ENCODE assay signal across 1 cellular context in the genomic region with DNA sequence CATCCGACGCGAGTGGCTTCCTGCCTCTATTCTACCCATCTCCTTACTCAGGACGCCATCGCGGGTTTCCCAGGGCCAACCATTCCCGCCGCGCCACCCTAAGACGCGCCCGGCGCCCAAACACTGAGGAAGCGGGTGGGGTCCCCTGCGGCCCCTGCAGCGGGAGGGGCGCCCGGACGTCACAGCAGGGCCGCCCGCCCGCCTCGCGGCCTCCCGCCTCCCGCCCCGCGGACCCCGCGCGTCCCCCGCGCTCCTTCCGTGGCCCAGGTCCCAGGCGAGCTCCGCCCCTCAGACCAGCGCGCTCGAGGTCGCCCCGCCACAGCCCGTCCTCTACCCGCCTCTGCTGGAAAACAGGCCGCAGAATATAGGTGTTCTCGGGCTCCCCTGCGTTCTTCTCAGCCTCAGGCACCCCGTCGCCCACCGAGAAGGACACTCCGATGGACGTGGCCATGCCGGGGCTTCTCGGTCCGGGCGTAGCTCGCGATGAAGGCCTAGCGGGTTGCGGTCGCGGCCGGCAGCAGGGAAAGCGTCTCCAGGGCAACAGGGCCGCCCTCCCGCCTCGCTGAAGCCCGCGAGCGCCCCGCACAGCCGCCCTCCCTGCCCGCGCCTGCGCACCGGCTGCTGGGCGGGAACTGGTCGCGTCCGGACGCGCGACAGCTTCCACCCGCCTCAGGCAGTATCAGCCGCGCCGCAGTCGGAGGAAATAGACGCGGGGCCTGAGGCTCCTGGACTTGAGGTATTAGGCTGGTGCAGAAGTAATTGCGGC.
TF ChIP-seq lines count a peak whose summit lies in the region.

A gene (minus strand): TSS at position 539 of the 766 bp plus-strand sequence. CDS start 88 bp downstream, at position 451.

TF ChIP-seq in K562, 482 proteins besides CTCF, POLR2A, EP300 and RAD21 (continued from another document and continues in another):
- TF ChIP-seq, protein P1, sequence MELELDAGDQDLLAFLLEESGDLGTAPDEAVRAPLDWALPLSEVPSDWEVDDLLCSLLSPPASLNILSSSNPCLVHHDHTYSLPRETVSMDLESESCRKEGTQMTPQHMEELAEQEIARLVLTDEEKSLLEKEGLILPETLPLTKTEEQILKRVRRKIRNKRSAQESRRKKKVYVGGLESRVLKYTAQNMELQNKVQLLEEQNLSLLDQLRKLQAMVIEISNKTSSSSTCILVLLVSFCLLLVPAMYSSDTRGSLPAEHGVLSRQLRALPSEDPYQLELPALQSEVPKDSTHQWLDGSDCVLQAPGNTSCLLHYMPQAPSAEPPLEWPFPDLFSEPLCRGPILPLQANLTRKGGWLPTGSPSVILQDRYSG (tag; conservative IDR thresholded peaks at IDR 0.05; ENCODE audit: low read depth) = no peak
- TF ChIP-seq, protein P2, sequence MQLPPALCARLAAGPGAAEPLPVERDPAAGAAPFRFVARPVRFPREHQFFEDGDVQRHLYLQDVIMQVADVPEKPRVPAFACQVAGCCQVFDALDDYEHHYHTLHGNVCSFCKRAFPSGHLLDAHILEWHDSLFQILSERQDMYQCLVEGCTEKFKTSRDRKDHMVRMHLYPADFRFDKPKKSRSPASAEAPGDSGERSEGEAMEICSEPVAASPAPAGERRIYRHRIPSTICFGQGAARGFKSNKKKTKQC (CRISPR knock-in tag; IDR thresholded peaks at IDR 0.05) = peak; percentile 67; the same call in 1 of the 2 replicates
- TF ChIP-seq, protein P3, sequence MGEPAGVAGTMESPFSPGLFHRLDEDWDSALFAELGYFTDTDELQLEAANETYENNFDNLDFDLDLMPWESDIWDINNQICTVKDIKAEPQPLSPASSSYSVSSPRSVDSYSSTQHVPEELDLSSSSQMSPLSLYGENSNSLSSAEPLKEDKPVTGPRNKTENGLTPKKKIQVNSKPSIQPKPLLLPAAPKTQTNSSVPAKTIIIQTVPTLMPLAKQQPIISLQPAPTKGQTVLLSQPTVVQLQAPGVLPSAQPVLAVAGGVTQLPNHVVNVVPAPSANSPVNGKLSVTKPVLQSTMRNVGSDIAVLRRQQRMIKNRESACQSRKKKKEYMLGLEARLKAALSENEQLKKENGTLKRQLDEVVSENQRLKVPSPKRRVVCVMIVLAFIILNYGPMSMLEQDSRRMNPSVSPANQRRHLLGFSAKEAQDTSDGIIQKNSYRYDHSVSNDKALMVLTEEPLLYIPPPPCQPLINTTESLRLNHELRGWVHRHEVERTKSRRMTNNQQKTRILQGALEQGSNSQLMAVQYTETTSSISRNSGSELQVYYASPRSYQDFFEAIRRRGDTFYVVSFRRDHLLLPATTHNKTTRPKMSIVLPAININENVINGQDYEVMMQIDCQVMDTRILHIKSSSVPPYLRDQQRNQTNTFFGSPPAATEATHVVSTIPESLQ (CRISPR knock-in tag; IDR thresholded peaks at IDR 0.05) = peak; percentile 93; the same call in 1 of the 2 replicates
- TF ChIP-seq NFRKB (IDR thresholded peaks at IDR 0.05; ENCODE audit: low read depth) = no peak
- TF ChIP-seq BRD9 (IDR thresholded peaks at IDR 0.05; ENCODE audit: low read depth, partially characterized antibody) = no peak
- no peak for TF ChIP-seq CHD4 (IDR thresholded peaks at IDR 0.05; ENCODE audit: insufficient read depth, insufficient replicate concordance, low read depth, low read length, poor library complexity, severe bottlenecking)
- TF ChIP-seq IFI16 (CRISPR knock-in tag; IDR thresholded peaks at IDR 0.05) = no peak
- TF ChIP-seq DIDO1 (tag; IDR thresholded peaks at IDR 0.05; ENCODE audit: low read depth) = 0 out of 2 replicates have a peak, but pooled peaks have one; percentile 31
- no peak for TF ChIP-seq SNIP1 (IDR thresholded peaks at IDR 0.05; ENCODE audit: low read depth)
- no peak for TF ChIP-seq NFATC3 (IDR thresholded peaks at IDR 0.05)
- TF ChIP-seq ZNF41 (CRISPR knock-in tag; conservative IDR thresholded peaks at IDR 0.05) = no peak
- TF ChIP-seq, protein P4, sequence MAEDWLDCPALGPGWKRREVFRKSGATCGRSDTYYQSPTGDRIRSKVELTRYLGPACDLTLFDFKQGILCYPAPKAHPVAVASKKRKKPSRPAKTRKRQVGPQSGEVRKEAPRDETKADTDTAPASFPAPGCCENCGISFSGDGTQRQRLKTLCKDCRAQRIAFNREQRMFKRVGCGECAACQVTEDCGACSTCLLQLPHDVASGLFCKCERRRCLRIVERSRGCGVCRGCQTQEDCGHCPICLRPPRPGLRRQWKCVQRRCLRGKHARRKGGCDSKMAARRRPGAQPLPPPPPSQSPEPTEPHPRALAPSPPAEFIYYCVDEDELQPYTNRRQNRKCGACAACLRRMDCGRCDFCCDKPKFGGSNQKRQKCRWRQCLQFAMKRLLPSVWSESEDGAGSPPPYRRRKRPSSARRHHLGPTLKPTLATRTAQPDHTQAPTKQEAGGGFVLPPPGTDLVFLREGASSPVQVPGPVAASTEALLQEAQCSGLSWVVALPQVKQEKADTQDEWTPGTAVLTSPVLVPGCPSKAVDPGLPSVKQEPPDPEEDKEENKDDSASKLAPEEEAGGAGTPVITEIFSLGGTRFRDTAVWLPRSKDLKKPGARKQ (CRISPR knock-in tag; IDR thresholded peaks at IDR 0.05) = no peak
- TF ChIP-seq, protein P5, sequence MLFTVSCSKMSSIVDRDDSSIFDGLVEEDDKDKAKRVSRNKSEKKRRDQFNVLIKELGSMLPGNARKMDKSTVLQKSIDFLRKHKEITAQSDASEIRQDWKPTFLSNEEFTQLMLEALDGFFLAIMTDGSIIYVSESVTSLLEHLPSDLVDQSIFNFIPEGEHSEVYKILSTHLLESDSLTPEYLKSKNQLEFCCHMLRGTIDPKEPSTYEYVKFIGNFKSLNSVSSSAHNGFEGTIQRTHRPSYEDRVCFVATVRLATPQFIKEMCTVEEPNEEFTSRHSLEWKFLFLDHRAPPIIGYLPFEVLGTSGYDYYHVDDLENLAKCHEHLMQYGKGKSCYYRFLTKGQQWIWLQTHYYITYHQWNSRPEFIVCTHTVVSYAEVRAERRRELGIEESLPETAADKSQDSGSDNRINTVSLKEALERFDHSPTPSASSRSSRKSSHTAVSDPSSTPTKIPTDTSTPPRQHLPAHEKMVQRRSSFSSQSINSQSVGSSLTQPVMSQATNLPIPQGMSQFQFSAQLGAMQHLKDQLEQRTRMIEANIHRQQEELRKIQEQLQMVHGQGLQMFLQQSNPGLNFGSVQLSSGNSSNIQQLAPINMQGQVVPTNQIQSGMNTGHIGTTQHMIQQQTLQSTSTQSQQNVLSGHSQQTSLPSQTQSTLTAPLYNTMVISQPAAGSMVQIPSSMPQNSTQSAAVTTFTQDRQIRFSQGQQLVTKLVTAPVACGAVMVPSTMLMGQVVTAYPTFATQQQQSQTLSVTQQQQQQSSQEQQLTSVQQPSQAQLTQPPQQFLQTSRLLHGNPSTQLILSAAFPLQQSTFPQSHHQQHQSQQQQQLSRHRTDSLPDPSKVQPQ (CRISPR knock-in tag; IDR thresholded peaks at IDR 0.05; ENCODE audit: borderline replicate concordance) = no peak
- TF ChIP-seq ETV5 (CRISPR knock-in tag; IDR thresholded peaks at IDR 0.05; ENCODE audit: low read depth) = peak; percentile 88
- TF ChIP-seq ZNF232 (CRISPR knock-in tag; IDR thresholded peaks at IDR 0.05) = no peak
- peak; percentile 91; the same call in 1 of the 2 replicates for TF ChIP-seq ZBTB7A (IDR thresholded peaks at IDR 0.05; ENCODE audit: borderline replicate concordance, control insufficient read depth, low read depth, low read length)
- no peak for TF ChIP-seq SLC30A9 (CRISPR knock-in tag; IDR thresholded peaks at IDR 0.05)
- TF ChIP-seq TBL1XR1 (IDR thresholded peaks at IDR 0.05; ENCODE audit: low read length in 2 of 2) = no peak; a peak in 1 of 4 replicates
- no peak for TF ChIP-seq MIER1 (IDR thresholded peaks at IDR 0.05; ENCODE audit: low read depth)
- TF ChIP-seq E2F3 (CRISPR knock-in tag; IDR thresholded peaks at IDR 0.05) = peak; percentile 92
- TF ChIP-seq, protein P6, sequence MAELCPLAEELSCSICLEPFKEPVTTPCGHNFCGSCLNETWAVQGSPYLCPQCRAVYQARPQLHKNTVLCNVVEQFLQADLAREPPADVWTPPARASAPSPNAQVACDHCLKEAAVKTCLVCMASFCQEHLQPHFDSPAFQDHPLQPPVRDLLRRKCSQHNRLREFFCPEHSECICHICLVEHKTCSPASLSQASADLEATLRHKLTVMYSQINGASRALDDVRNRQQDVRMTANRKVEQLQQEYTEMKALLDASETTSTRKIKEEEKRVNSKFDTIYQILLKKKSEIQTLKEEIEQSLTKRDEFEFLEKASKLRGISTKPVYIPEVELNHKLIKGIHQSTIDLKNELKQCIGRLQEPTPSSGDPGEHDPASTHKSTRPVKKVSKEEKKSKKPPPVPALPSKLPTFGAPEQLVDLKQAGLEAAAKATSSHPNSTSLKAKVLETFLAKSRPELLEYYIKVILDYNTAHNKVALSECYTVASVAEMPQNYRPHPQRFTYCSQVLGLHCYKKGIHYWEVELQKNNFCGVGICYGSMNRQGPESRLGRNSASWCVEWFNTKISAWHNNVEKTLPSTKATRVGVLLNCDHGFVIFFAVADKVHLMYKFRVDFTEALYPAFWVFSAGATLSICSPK (IDR thresholded peaks at IDR 0.05; ENCODE audit: borderline replicate concordance) = no peak
- no peak for TF ChIP-seq JUN (IDR thresholded peaks at IDR 0.05; ENCODE audit: borderline replicate concordance, low read depth, low read length)
- TF ChIP-seq JUN (CRISPR knock-in tag; IDR thresholded peaks at IDR 0.05; ENCODE audit: borderline replicate concordance) = no peak; the same call in 1 of the 2 replicates
- peak; percentile 93 for TF ChIP-seq RBM22 (IDR thresholded peaks at IDR 0.05; ENCODE audit: low read depth, low read length, poor library complexity, severe bottlenecking)
- TF ChIP-seq, protein P7, sequence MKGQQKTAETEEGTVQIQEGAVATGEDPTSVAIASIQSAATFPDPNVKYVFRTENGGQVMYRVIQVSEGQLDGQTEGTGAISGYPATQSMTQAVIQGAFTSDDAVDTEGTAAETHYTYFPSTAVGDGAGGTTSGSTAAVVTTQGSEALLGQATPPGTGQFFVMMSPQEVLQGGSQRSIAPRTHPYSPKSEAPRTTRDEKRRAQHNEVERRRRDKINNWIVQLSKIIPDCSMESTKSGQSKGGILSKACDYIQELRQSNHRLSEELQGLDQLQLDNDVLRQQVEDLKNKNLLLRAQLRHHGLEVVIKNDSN (CRISPR knock-in tag; IDR thresholded peaks at IDR 0.05) = peak; percentile 7; the same call in 1 of the 2 replicates
- no peak for TF ChIP-seq ETS2 (tag; IDR thresholded peaks at IDR 0.05; ENCODE audit: borderline replicate concordance, poor library complexity, severe bottlenecking)
- peak; percentile 84 for TF ChIP-seq L3MBTL2 (IDR thresholded peaks at IDR 0.05)
- TF ChIP-seq, protein P8, sequence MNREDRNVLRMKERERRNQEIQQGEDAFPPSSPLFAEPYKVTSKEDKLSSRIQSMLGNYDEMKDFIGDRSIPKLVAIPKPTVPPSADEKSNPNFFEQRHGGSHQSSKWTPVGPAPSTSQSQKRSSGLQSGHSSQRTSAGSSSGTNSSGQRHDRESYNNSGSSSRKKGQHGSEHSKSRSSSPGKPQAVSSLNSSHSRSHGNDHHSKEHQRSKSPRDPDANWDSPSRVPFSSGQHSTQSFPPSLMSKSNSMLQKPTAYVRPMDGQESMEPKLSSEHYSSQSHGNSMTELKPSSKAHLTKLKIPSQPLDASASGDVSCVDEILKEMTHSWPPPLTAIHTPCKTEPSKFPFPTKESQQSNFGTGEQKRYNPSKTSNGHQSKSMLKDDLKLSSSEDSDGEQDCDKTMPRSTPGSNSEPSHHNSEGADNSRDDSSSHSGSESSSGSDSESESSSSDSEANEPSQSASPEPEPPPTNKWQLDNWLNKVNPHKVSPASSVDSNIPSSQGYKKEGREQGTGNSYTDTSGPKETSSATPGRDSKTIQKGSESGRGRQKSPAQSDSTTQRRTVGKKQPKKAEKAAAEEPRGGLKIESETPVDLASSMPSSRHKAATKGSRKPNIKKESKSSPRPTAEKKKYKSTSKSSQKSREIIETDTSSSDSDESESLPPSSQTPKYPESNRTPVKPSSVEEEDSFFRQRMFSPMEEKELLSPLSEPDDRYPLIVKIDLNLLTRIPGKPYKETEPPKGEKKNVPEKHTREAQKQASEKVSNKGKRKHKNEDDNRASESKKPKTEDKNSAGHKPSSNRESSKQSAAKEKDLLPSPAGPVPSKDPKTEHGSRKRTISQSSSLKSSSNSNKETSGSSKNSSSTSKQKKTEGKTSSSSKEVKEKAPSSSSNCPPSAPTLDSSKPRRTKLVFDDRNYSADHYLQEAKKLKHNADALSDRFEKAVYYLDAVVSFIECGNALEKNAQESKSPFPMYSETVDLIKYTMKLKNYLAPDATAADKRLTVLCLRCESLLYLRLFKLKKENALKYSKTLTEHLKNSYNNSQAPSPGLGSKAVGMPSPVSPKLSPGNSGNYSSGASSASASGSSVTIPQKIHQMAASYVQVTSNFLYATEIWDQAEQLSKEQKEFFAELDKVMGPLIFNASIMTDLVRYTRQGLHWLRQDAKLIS (CRISPR knock-in tag; IDR thresholded peaks at IDR 0.05) = no peak
- TF ChIP-seq, protein P9, sequence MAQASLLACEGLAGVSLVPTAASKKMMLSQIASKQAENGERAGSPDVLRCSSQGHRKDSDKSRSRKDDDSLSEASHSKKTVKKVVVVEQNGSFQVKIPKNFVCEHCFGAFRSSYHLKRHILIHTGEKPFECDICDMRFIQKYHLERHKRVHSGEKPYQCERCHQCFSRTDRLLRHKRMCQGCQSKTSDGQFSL (CRISPR knock-in tag; IDR thresholded peaks at IDR 0.05) = no peak
- TF ChIP-seq, protein P9 (tag; IDR thresholded peaks at IDR 0.05) = no peak
- TF ChIP-seq, protein P10, sequence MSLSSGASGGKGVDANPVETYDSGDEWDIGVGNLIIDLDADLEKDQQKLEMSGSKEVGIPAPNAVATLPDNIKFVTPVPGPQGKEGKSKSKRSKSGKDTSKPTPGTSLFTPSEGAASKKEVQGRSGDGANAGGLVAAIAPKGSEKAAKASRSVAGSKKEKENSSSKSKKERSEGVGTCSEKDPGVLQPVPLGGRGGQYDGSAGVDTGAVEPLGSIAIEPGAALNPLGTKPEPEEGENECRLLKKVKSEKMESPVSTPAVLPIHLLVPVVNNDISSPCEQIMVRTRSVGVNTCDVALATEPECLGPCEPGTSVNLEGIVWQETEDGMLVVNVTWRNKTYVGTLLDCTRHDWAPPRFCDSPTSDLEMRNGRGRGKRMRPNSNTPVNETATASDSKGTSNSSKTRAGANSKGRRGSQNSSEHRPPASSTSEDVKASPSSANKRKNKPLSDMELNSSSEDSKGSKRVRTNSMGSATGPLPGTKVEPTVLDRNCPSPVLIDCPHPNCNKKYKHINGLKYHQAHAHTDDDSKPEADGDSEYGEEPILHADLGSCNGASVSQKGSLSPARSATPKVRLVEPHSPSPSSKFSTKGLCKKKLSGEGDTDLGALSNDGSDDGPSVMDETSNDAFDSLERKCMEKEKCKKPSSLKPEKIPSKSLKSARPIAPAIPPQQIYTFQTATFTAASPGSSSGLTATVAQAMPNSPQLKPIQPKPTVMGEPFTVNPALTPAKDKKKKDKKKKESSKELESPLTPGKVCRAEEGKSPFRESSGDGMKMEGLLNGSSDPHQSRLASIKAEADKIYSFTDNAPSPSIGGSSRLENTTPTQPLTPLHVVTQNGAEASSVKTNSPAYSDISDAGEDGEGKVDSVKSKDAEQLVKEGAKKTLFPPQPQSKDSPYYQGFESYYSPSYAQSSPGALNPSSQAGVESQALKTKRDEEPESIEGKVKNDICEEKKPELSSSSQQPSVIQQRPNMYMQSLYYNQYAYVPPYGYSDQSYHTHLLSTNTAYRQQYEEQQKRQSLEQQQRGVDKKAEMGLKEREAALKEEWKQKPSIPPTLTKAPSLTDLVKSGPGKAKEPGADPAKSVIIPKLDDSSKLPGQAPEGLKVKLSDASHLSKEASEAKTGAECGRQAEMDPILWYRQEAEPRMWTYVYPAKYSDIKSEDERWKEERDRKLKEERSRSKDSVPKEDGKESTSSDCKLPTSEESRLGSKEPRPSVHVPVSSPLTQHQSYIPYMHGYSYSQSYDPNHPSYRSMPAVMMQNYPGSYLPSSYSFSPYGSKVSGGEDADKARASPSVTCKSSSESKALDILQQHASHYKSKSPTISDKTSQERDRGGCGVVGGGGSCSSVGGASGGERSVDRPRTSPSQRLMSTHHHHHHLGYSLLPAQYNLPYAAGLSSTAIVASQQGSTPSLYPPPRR (CRISPR knock-in tag; IDR thresholded peaks at IDR 0.05; ENCODE audit: borderline replicate concordance) = no peak
- no peak for TF ChIP-seq TEAD2 (tag; IDR thresholded peaks at IDR 0.05)
